ENCODE assay signal across 8 cellular contexts in the genomic region with DNA sequence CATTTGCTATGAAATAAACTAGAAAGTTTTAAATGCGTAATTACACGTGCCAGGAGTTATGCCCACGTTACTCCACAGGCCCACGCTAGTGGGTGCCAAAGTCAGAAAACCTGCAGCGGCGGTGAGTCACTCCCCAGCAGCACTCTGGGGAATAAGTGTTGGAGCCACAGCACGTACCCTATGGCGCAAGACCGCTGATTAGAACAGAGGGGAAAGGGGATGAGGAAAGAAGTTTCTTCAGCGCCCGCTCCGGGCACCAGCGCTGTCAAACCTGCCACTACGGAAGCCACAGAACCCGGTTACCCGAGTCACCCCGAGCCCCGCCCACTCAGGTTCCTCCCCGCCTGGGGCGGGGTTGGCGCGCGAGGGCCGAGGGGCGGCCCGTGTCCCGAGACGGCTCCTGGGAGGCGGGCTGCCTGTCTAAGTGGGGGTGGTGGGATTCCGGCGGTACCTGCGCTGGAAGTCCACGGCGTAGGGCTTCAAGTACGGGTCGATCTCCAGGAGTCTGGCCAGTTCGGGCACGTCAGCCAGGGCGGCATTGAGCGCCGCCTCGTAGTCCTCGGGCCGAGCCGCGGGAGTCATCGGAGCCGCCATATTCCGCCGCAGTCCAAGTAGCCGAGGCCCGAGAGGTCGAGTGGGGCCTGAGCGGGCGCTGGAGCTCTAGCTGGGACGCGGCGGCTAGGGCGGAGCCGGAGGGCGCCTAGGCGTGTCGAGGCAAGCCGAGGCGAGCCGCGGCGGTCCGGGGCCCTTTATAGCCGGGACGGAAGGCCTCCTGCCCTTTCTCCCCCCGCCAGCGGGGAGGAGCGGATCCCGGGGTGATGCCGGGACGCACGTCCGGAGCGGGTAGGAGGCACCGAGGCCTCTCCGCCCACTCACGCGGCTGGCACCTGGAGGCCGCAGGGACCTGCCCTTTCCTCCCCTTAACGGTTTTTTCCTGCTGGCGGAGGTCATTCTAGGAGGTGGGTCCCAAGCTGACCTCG. TPM values are rescaled to one million over a fixed set of nuclear protein-coding genes. Genes with fewer than 3 reads are reported as not detected.
DNase-seq lines count a peak whose midpoint lies in the region; TF ChIP-seq lines count a peak whose summit lies in the region.

GBE1 (minus strand) TSS at position 722 of the 980 bp plus-strand sequence; CDS start at position 594, 128 bp downstream.

- peak within 1 kb of the TSS; percentile 99 for H3K27ac Mint-ChIP-seq in HFFc6
- H3K27ac Mint-ChIP-seq in activated naive CD8-positive, alpha-beta T cell: peak within 1 kb of the TSS; percentile 98
- peak within 1 kb of the TSS; percentile 100 for H3K27ac Mint-ChIP-seq in osteocyte (ENCODE audit: unreplicated experiment)

- H3K9me3 ChIP-seq in thymus (ENCODE audit: control insufficient read depth): no peaks in the 10 kb centered on the region

- H3K4me1 Mint-ChIP-seq in HFFc6 (ENCODE audit: low read depth) (peaks cover 64% of the 10 kb centered on the region), osteocyte (ENCODE audit: unreplicated experiment) (peaks cover 70% of the 10 kb centered on the region)
- peaks cover 29% of the 10 kb centered on the region for H3K4me1 Mint-ChIP-seq in activated naive CD8-positive, alpha-beta T cell (ENCODE audit: low read depth)

- H3K36me3 Mint-ChIP-seq in HFFc6 (ENCODE audit: low read depth) (peaks cover 45% of the 10 kb centered on the region), osteocyte (ENCODE audit: unreplicated experiment) (peaks cover 15% of the 10 kb centered on the region)
- peaks cover 20% of the 10 kb centered on the region for H3K36me3 Mint-ChIP-seq in activated naive CD8-positive, alpha-beta T cell

- DNase-seq in GM10266 (ENCODE audit: extremely low spot score) (peak; percentile 91), HFFc6 (peak; percentile 94), NAMALWA (ENCODE audit: low spot score) (peak; percentile 85), SKM-1 (lab: John Stamatoyannopoulos, UW; ENCODE audit: unreplicated experiment) (peak; percentile 98), head of caudate nucleus (peak; percentile 76 to 95 (median 91)), osteocyte (ENCODE audit: extremely low spot score, unreplicated experiment) (peak; percentile 96)

- 0 out of 2 replicates have a peak, but pooled peaks cover 3% of the 10 kb centered on the region for H3K27me3 Mint-ChIP-seq in HFFc6 (ENCODE audit: insufficient read depth)
- H3K27me3 Mint-ChIP-seq in activated naive CD8-positive, alpha-beta T cell: no peaks in the 10 kb centered on the region
- H3K27me3 Mint-ChIP-seq in osteocyte (ENCODE audit: unreplicated experiment): no peaks in the 10 kb centered on the region

- peaks cover 7% of the 10 kb centered on the region for H3K4me1 ChIP-seq in thymus (ENCODE audit: control insufficient read depth, insufficient read depth, low read length)

- H3K9me3 Mint-ChIP-seq in HFFc6 (peaks cover 3% of the 10 kb centered on the region; the same call in 1 of the 2 replicates), osteocyte (ENCODE audit: unreplicated experiment) (no peaks in the 10 kb centered on the region)
- no peaks in the 10 kb centered on the region for H3K9me3 Mint-ChIP-seq in activated naive CD8-positive, alpha-beta T cell (ENCODE audit: low read depth)

- H3K4me3 ChIP-seq in thymus (ENCODE audit: low read length): peak within 1 kb of the TSS; percentile 82

- under 1% methylated on average over 88 of the region's 88 CpGs for WGBS in thymus

- peak; percentile 31 for TF ChIP-seq CTCF in GM10266 (IDR thresholded peaks at IDR 0.05; ENCODE audit: control insufficient read depth, insufficient read depth, low read depth, missing control alignments)
- TF ChIP-seq CTCF in HFFc6 (IDR thresholded peaks at IDR 0.05): peak; percentile 66
- peak; percentile 55 for TF ChIP-seq CTCF in osteocyte (IDR thresholded peaks at IDR 0.05)

- peak within 1 kb of the TSS; percentile 99 for H3K27ac ChIP-seq in thymus (ENCODE audit: low read depth)

- H3K4me3 Mint-ChIP-seq in HFFc6 (peak within 1 kb of the TSS; percentile 93), osteocyte (ENCODE audit: unreplicated experiment) (peak within 1 kb of the TSS; percentile 90)
- H3K4me3 Mint-ChIP-seq in activated naive CD8-positive, alpha-beta T cell: peak within 1 kb of the TSS; percentile 96

- intact Hi-C loops in head of caudate nucleus (cut with DNase I): no loop called here

- H3K36me3 ChIP-seq in thymus (ENCODE audit: control insufficient read depth, insufficient read depth): no peaks in the 10 kb centered on the region

- no peaks in the 10 kb centered on the region for H3K27me3 ChIP-seq in thymus (ENCODE audit: control insufficient read depth, insufficient read depth)

RNA-seq across cellular contexts. Expression of gene GBE1, which starts in this region (rescaled TPM):
- 10 to 100 TPM; 78.3 to 93.4 (median 87.8) TPM for total RNA-seq in HFFc6 (2021; fragmentation: NEBNext Ultra II Directional; extraction: Animal tissue kit (Norgen Biotek cat#: 25700))
- 39.2 and 39.8 TPM in 2 replicates for total RNA-seq in osteocyte
- polyA plus RNA-seq in thymus: 14.1 TPM

Comparison
In these comparisons a context has a peak if more than half of its experiments do, and no peak if none do; other contexts are left out.
1. Peak in every context shown above with its lines: DNase-seq, H3K4me3 ChIP-seq and H3K27ac ChIP-seq.